Comparison of ENCODE assay signal across 8 cellular contexts in the genomic region with DNA sequence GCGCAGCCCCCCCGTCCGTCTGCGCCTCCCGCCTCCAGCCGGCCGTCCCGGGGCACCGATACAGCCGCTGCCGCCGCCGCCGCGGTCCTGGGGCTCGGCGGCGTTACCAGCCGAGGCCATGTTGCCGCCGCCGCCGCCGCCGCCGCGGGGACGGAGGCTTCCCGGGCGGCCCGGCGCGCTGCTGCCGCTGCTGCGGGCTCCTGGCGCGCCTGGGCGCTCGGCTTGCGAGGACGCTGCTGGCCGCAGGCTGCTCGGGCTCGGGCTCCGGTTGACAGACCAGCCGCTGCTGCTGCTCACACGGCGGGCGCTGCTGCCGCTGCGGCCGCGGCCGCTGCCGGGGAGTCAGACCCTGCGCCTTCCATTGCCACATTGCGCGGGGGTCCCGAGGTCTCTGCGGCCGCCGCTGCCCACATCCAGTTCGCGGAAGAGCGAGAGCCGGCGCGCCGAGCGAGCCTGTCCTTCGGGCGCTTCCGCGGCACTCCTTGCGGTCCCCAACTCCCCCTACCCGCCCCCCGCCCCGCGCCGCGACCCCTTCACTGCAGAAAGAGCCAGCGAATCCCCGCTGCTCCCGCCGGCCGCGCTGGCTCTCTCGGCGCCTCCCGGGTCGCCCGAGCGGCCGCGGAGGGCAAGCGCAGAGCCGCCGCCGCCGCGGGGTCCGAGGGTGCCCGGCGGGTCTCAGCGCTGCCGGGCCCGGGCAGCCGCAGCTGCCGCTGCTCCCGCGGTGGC. TPM values are rescaled to one million over a fixed set of nuclear protein-coding genes. Genes with fewer than 3 reads are reported as not detected.
A peak's percentile ranks its signal among the peaks of the same experiment; 100 is the strongest.
DNase-seq lines count a peak whose midpoint lies in the region; FAIRE-seq and TF ChIP-seq lines count a peak whose summit lies in the region.

No MANE protein-coding gene starts in this region.

- H3K4me1 ChIP-seq in testis = peaks cover 5% of the 10 kb centered on the region

- no peaks in the 10 kb centered on the region for H3K9me3 ChIP-seq in testis

- peak overlapping the region; percentile 91 for H3K4me3 ChIP-seq in GM06990 (replicated peaks; ENCODE audit: low read depth, low read length)
- peak overlapping the region; percentile 73 for H3K4me3 ChIP-seq in NB4 (ENCODE audit: low read depth, low read length)
- peak overlapping the region; percentile 87 to 94 for H3K4me3 ChIP-seq in testis

- DNase-seq in GM06990 (ENCODE audit: extremely low read depth, insufficient read length) (no peak), NB4 (ENCODE audit: low read depth) (peak; percentile 55), astrocyte of the hippocampus (ENCODE audit: low read depth, low spot score) (peak; percentile 80), testis (no peak), NCI-H1092 treated with DMSO at 0.1 percent for 48 hours (lab: John Stamatoyannopoulos, UW) (no peak), superior temporal gyrus (ENCODE audit: extremely low spot score) (no peak), RCC 7860 (ENCODE audit: low spot score) (no peak)

- no peak for FAIRE-seq in RCC 7860 (lab: Jason Lieb, UNC)

- peak overlapping the region; percentile 90 for H3K27ac ChIP-seq in layer of hippocampus (ENCODE audit: low read depth, low read length)
- H3K27ac ChIP-seq in testis = peak overlapping the region; percentile 95 to 96

- H3K36me3 ChIP-seq in GM06990 (ENCODE audit: control insufficient read depth, insufficient read depth, low read length) (no peaks in the 10 kb centered on the region), testis (ENCODE audit: low read depth, missing control alignments) (no peaks in the 10 kb centered on the region)

- TF ChIP-seq CTCF in GM06990 (IDR thresholded peaks at IDR 0.05; ENCODE audit: insufficient read depth, low read length, poor library complexity, severe bottlenecking) (no peak), NB4 (IDR thresholded peaks at IDR 0.05; ENCODE audit: low read depth, low read length) (no peak), testis (IDR thresholded peaks at IDR 0.05) (no peak)

- 0 to 1% methylated on average over 7 to 86 of the region's 111 CpGs for WGBS in testis, 2 donors

- TF ChIP-seq POLR2A in NB4 (IDR thresholded peaks at IDR 0.05; ENCODE audit: extremely low read depth, insufficient read length) (no peak), testis (IDR thresholded peaks at IDR 0.05) (no peak)

- intact Hi-C loops in testis (cut with DNase I; ENCODE audit: low total_unique reads) = no loop called here

- H3K27me3 ChIP-seq in GM06990 (replicated peaks; ENCODE audit: control insufficient read depth, insufficient read depth, low read length) (no peaks in the 10 kb centered on the region), layer of hippocampus (ENCODE audit: control insufficient read depth, insufficient read depth, low read length) (no peaks in the 10 kb centered on the region), testis (no peaks in the 10 kb centered on the region)

RNA-seq across cellular contexts. Expression of a gene that starts 8.4 kb away (rescaled TPM):
- total RNA-seq in testis = 100 to 1,000 TPM in 1 of 2 donors, 10 to 100 TPM in 1; 93.5 to 127 TPM
- 51.1 TPM for polyA plus RNA-seq in testis (ENCODE audit: insufficient read depth, low read depth, low replicate concordance)

Comparison
In these comparisons a context has a peak if more than half of its experiments do, and no peak if none do; other contexts are left out.
1. DNase-seq: peak in NB4 (single experiment) and astrocyte of the hippocampus (single experiment); none in GM06990 (single experiment), testis (single experiment), NCI-H1092 treated with DMSO at 0.1 percent for 48 hours (single experiment), superior temporal gyrus (single experiment) and RCC 7860 (single experiment).
2. Peak in every context shown above with its lines, with median percentiles within 50 percentile points of each other: H3K4me3 ChIP-seq.